Comparison of ENCODE assay signal across 11 cellular contexts in the genomic region with DNA sequence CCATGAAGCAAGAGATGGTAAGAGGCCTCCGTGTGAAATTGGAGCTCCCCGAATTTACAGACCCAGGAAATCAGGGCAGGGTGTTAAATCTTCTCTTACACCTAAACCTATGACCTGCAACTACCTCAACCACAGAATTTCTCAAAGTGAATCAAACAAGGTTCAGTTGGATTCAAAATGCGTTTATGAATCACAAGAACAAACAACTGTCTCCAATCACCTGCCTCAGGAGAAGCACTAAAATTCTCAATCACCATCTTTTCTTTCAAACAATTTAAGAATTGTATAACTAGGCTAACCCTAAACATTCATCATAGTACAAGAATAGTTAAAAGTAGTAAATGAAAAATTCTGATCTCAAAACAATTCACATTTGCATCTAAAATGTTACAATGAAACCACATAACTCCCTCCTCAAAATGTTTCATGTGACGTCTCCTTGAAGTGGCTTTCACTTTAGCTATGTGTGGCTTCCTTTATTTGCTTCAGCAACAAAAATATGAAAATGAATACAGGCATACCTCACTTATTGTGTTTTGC. TPM values are rescaled to one million over a fixed set of nuclear protein-coding genes. Genes with fewer than 3 reads are reported as not detected.
A peak's percentile ranks its signal among the peaks of the same experiment; 100 is the strongest.
DNase-seq lines count a peak whose midpoint lies in the region; ATAC-seq, FAIRE-seq and TF ChIP-seq lines count a peak whose summit lies in the region.
"Had no signal": no experiment of that assay in that cellular context is flagged by ENCODE, and none has a peak within 500 bp of the region (broad histone marks: within the 10 kb centered on the region; RNA-seq: fewer than 3 reads in every experiment).

No MANE protein-coding gene starts in this region.

- 0 out of 4 replicates have a peak, but pooled peaks of 1 of the 2 experiments have one; percentile 45 for TF ChIP-seq EP300 in GM12878 (IDR thresholded peaks at IDR 0.05; ENCODE audit: borderline replicate concordance in 1 of 2, control insufficient read depth in 1 of 2, low read depth in 2 of 2, low read length in 2 of 2)

- peak; percentile 74 for FAIRE-seq in GM12878 (lab: Jason Lieb, UNC)
- FAIRE-seq: G401.6 had no signal

- no peak for TF ChIP-seq RAD21 in GM12878 (IDR thresholded peaks at IDR 0.05; ENCODE audit: insufficient read depth, low read depth, low read length)

- H3K27me3 ChIP-seq in GM12878 (replicated peaks in 1 of 2; ENCODE audit: control insufficient read depth in 2 of 2, insufficient read depth in 2 of 2, low read length in 1 of 2) (no peaks in the 10 kb centered on the region), neuronal stem cell (ENCODE audit: control insufficient read depth in 3 of 3, insufficient read depth in 3 of 3, low read depth in 1 of 3, low read length in 3 of 3) (no peaks in the 10 kb centered on the region)

- no peak for TF ChIP-seq POLR2A in GM12878 (IDR thresholded peaks at IDR 0.05; ENCODE audit: low read depth, low read length)

- peak overlapping the region; percentile 54; the same call in 1 of the 2 replicates for H3K27ac ChIP-seq in GM12878 (ENCODE audit: control insufficient read depth, insufficient read depth)
- no peak overlapping the region for H3K27ac ChIP-seq in neuronal stem cell (replicated peaks; ENCODE audit: low read length)
- H3K27ac ChIP-seq: prostate gland had no signal

- DNase-seq in GM10248 (ENCODE audit: extremely low spot score) = peak; percentile 26
- DNase-seq in GM12878 (ENCODE audit: low read depth, low spot score) = peak; percentile 64
- DNase-seq in NCI-H2029 treated with DMSO at 0.1 percent for 48 hours (lab: John Stamatoyannopoulos, UW) = no peak
- no peak for DNase-seq in HCEC 1CT
- DNase-seq in neuronal stem cell (ENCODE audit: low spot score) = no peak
- no peak for DNase-seq in RKO (ENCODE audit: low spot score)
- DNase-seq: NCI-H1105 treated with DMSO at 0.1 percent for 48 hours had no signal

- no peak for TF ChIP-seq CTCF in GM10248 (IDR thresholded peaks at IDR 0.05; ENCODE audit: control extremely low read depth, extremely low read depth, low read depth, missing control alignments)
- no peak for TF ChIP-seq CTCF in GM12878 (IDR thresholded peaks at IDR 0.05 in 2 of 3, conservative IDR thresholded peaks at IDR 0.05 in 1 of 3; ENCODE audit: control insufficient read depth in 2 of 3, extremely low read depth in 1 of 3, insufficient read depth in 1 of 3, low read depth in 3 of 3, low read length in 3 of 3)

- H2AFZ ChIP-seq in GM12878 (ENCODE audit: control insufficient read depth, low read depth, low read length) (no peak overlapping the region; the same call in 1 of the 2 replicates), neuronal stem cell (ENCODE audit: low read length) (no peak overlapping the region)

- no peak overlapping the region for H2BK5ac ChIP-seq in neuronal stem cell (ENCODE audit: low read length)

- H3K36me3 ChIP-seq in GM12878 (ENCODE audit: control insufficient read depth in 2 of 2, insufficient read depth in 2 of 2, low read length in 1 of 2) = no peaks in the 10 kb centered on the region
- no peaks in the 10 kb centered on the region for H3K36me3 ChIP-seq in neuronal stem cell (replicated peaks in 1 of 2; ENCODE audit: control insufficient read depth in 2 of 2, insufficient read depth in 2 of 2, low read length in 2 of 2)
- H3K36me3 ChIP-seq: prostate gland had no signal

- in situ Hi-C loops in GM12878 (cut with MboI) = no loop called here

- no peak overlapping the region for H2BK15ac ChIP-seq in neuronal stem cell (ENCODE audit: low read length)

- no peak overlapping the region for H3K14ac ChIP-seq in neuronal stem cell (ENCODE audit: low read length)

- H4K91ac ChIP-seq in neuronal stem cell (ENCODE audit: low read depth, low read length, poor library complexity) = no peak overlapping the region

- SMC1A ChIA-PET in GM12878 (lab: Charles Lee; ENCODE audit: uncharacterized antibody, unreplicated experiment) = interaction anchor here (1.1 to 3.2 kb wide), 11 partner anchors 9 to 483 kb away, joined by 3 to 16 read pairs (median 5); no protein-coding TSS in a partner anchor

- no peak overlapping the region for H3K4ac ChIP-seq in neuronal stem cell (ENCODE audit: low read length)

- no peaks in the 10 kb centered on the region; the same call in none of the 2 replicates for H3K79me2 ChIP-seq in GM12878 (ENCODE audit: control insufficient read depth, insufficient read depth, low read length)

- CTCF ChIA-PET in GM10248 (lab: Yijun Ruan, JAX) (no interaction called here), GM12878 (lab: Yijun Ruan, JAX) (interaction anchor here (1.1 to 3.3 kb wide), 3 partner anchors 22 to 402 kb away, joined by 4 to 13 read pairs (median 5); no protein-coding TSS in a partner anchor)

- 0% methylated on average over 4 of the region's 4 CpGs for WGBS in GM12878 (ENCODE audit: insufficient coverage, insufficient replicate concordance, low lambda C conversion rate, missing lambda C conversion rate)
- WGBS in neuronal stem cell (ENCODE audit: extremely low coverage in 2 of 2, insufficient read length in 2 of 2, insufficient replicate concordance in 1 of 2), 2 donors = no CpG with 5 or more reads among the region's 4 CpGs

- ATAC-seq in GM19455 (IDR thresholded peaks at IDR 0.05; ENCODE audit: unreplicated experiment) (peak; percentile 97), HG03108 (IDR thresholded peaks at IDR 0.05; ENCODE audit: unreplicated experiment) (peak; percentile 84), GM12878 (peak; percentile 95)

- H3K9me3 ChIP-seq in GM12878 (replicated peaks; ENCODE audit: control insufficient read depth, insufficient read depth, low read length) (no peaks in the 10 kb centered on the region; the same call in 2 of the 3 replicates), neuronal stem cell (replicated peaks in 1 of 2; ENCODE audit: control insufficient read depth in 2 of 2, insufficient read depth in 1 of 2, low read depth in 1 of 2, low read length in 2 of 2) (no peaks in the 10 kb centered on the region)
- H3K9me3 ChIP-seq: prostate gland had no signal

- no peak overlapping the region for H4K8ac ChIP-seq in neuronal stem cell (ENCODE audit: low read depth, low read length)

- no peak overlapping the region for H3K9ac ChIP-seq in GM12878 (ENCODE audit: control insufficient read depth, insufficient read depth, low read length)
- no peak overlapping the region for H3K9ac ChIP-seq in neuronal stem cell (ENCODE audit: low read depth, low read length, poor library complexity)

- H3K18ac ChIP-seq in neuronal stem cell (ENCODE audit: low read length) = no peak overlapping the region

- no peaks in the 10 kb centered on the region for H4K20me1 ChIP-seq in GM12878 (ENCODE audit: control insufficient read depth, insufficient read depth)

- RAD21 ChIA-PET in GM12878 (lab: Charles Lee; ENCODE audit: unreplicated experiment) = interaction anchor here (0.8 to 2.7 kb wide), 6 partner anchors 17 to 401 kb away, joined by 3 to 7 read pairs (median 4); no protein-coding TSS in a partner anchor

- H3K4me1 ChIP-seq in GM12878 (ENCODE audit: control insufficient read depth, insufficient read depth, low read length) (peaks cover 13% of the 10 kb centered on the region), neuronal stem cell (ENCODE audit: control insufficient read depth in 2 of 2, insufficient read depth in 1 of 2, low read depth in 1 of 2, low read length in 2 of 2) (peaks cover 0 to 2% of the 10 kb centered on the region in 2 donors)
- H3K4me1 ChIP-seq: prostate gland had no signal

- intact Hi-C loops in GM12878 (cut with micrococcal nuclease; ENCODE audit: unreplicated experiment) = loop anchor here (2.0 kb wide), 1 partner anchor 17 kb away; no protein-coding TSS in a partner anchor

- peak overlapping the region; percentile 40 for H3K4me3 ChIP-seq in GM12878
- no peak overlapping the region for H3K4me3 ChIP-seq in neuronal stem cell (ENCODE audit: low read length in 2 of 2)
- H3K4me3 ChIP-seq: prostate gland had no signal

- no TSS peak for BruUV-seq in GM12878 (replicated peaks; lab: Mats Ljungman, UMichigan)

- H3K23ac ChIP-seq in neuronal stem cell (ENCODE audit: low read depth, low read length, poor library complexity) = no peak overlapping the region

- H2BK120ac ChIP-seq in neuronal stem cell (ENCODE audit: low read depth, low read length) = no peak overlapping the region

- H2BK12ac ChIP-seq in neuronal stem cell (ENCODE audit: low read length) = no peak overlapping the region

- peak overlapping the region; percentile 72 for H3K4me2 ChIP-seq in GM12878 (ENCODE audit: control insufficient read depth, insufficient read depth)
- no peak overlapping the region for H3K4me2 ChIP-seq in neuronal stem cell (ENCODE audit: insufficient read depth, low read length, poor library complexity, severe bottlenecking)

- peaks cover 2% of the 10 kb centered on the region for H3K79me1 ChIP-seq in neuronal stem cell (ENCODE audit: low read depth, low read length)

- H2AK5ac ChIP-seq in neuronal stem cell (ENCODE audit: low read depth, low read length) = no peak overlapping the region

- POLR2A ChIA-PET in GM10248 (lab: Yijun Ruan, JAX) (no interaction called here), GM12878 (lab: Charles Lee) (interaction anchor here (0.6 to 0.8 kb wide), 2 partner anchors 17 to 22 kb away, joined by 3 read pairs; no protein-coding TSS in a partner anchor)

RNA-seq across cellular contexts. Expression of a gene that starts 19.2 kb away (rescaled TPM):
- total RNA-seq in GM12878 (2013; cell fraction: nucleolus; rRNA removed) = 1.9 and 2.2 TPM in 2 replicates
- total RNA-seq in GM12878 (2014; rRNA removed) (0.85 and 0.87 TPM in 2 replicates), GM12878 (2014; rRNA removed; fragmentation: Illumina TruSeq; extraction: Trizol) (0.98 and 2.0 TPM in 2 replicates), GM12878 (2021) (1.4 and 2.1 TPM in 2 replicates)
- 2.8 TPM for polyA plus RNA-seq in GM12878 (2011; ENCODE audit: low read depth)
- polyA plus RNA-seq in GM12878 (2011; rRNA removed) (9.0 and 9.8 TPM in 2 replicates), GM12878 (2014; fragmentation: Illumina TruSeq; extraction: Trizol) (1.0 and 2.0 TPM in 2 replicates), GM12878 (2014; fragmentation: Nextera tagmentation; extraction: Ambion mirVana) (under 1 TPM; 0.60 to 0.75 TPM), GM12878 (2014; rRNA removed) (0.33 and 0.58 TPM in 2 replicates), GM12878 (2016; fragmentation: Nextera tagmentation; extraction: Ambion mirVana) (1 to 10 TPM; 1.1 to 1.2 TPM)
- 3.2 and 4.2 TPM in 2 replicates for polyA plus RNA-seq in GM12878 (2011; cell fraction: cytosol; rRNA removed)
- 3.6 and 5.0 TPM in 2 replicates for polyA plus RNA-seq in GM12878 (2011; cell fraction: nucleus; rRNA removed)
- 4.8 and 5.0 TPM in 2 replicates for polyA plus RNA-seq in GM12878 (2012)
- polyA minus RNA-seq in GM12878 (2011; rRNA and poly(A)+ RNA removed) = 13.2 and 19.0 TPM in 2 replicates
- 6.4 and 10.1 TPM in 2 replicates for polyA minus RNA-seq in GM12878 (2011; cell fraction: cytosol; rRNA and poly(A)+ RNA removed)
- polyA minus RNA-seq in GM12878 (2011; cell fraction: nucleus; rRNA and poly(A)+ RNA removed) = 8.5 and 14.0 TPM in 2 replicates
- polyA plus RNA-seq in neuronal stem cell (2013, experiment 1 of 2) = 40.5 TPM
- polyA plus RNA-seq in neuronal stem cell (2013, experiment 2 of 2) = 43.8 TPM

Comparison
In these comparisons a context has a peak if more than half of its experiments do, and no peak if none do; other contexts are left out.
1. DNase-seq: peak in GM10248 (single experiment) and GM12878 (single experiment); none in NCI-H2029 treated with DMSO at 0.1 percent for 48 hours (single experiment), HCEC 1CT (single experiment), neuronal stem cell (single experiment) and RKO (single experiment).
2. Peak in every context shown above with its lines, with median percentiles within 50 percentile points of each other: ATAC-seq.